8 cellular contexts compared by ENCODE assay signal in genomic region chr11:9003573-9004309, GRCh38. TPM values are rescaled to one million over a fixed set of nuclear protein-coding genes. Genes with fewer than 3 reads are reported as not detected.
DNase-seq lines count a peak whose midpoint lies in the region; ATAC-seq and TF ChIP-seq lines count a peak whose summit lies in the region.

Gene NRIP3 (minus strand): TSS chr11:9004001. CDS start chr11:9003935, 66 bp downstream.

- CTCF ChIA-PET in HEK293T (lab: Yijun Ruan, JAX) = interaction anchor here (0.6 to 2.5 kb wide), 2 partner anchors 10 to 12 kb away, joined by 3 to 14 read pairs; no protein-coding TSS in a partner anchor

- no peaks in the 10 kb centered on the region for H3K9me3 ChIP-seq in mucosa of descending colon

- H3K4me3 ChIP-seq in epithelial cell of esophagus (ENCODE audit: low read length) (peak within 1 kb of the TSS; percentile 35), mucosa of descending colon (no peak within 1 kb of the TSS)

- POLR2A ChIA-PET in HEK293T (lab: Yijun Ruan, JAX) = interaction anchor here (0.9 to 1.3 kb wide), 5 partner anchors 10 to 130 kb away, joined by 3 to 4 read pairs (median 3); no protein-coding TSS in a partner anchor

- H3K27ac Mint-ChIP-seq in CD14-positive monocyte = peak within 1 kb of the TSS in 6 of 7 donors; percentile 79 to 94 (median 86)

- no peaks in the 10 kb centered on the region for H3K36me3 ChIP-seq in mucosa of descending colon (ENCODE audit: low read depth)

- TF ChIP-seq CTCF in CD14-positive monocyte (IDR thresholded peaks at IDR 0.05) = no peak
- no peak for TF ChIP-seq CTCF in epithelial cell of esophagus (IDR thresholded peaks at IDR 0.05; ENCODE audit: insufficient read depth, low read depth, low read length, missing control alignments)
- TF ChIP-seq CTCF in mucosa of descending colon (IDR thresholded peaks at IDR 0.05) = no peak

- intact Hi-C loops in CD14-positive monocyte (cut with micrococcal nuclease) (loop anchor here in 1 of 2 donors (10.0 kb wide), 1 partner anchor 151 kb away; no protein-coding TSS in a partner anchor), mucosa of descending colon (cut with DNase I, micrococcal nuclease) (no loop called here)

- peak; percentile 93 for ATAC-seq in mucosa of descending colon

- H3K36me3 Mint-ChIP-seq in CD14-positive monocyte = peaks cover 3 to 13% of the 10 kb centered on the region in 2 donors

- peaks cover 26 to 38% (median 31%) of the 10 kb centered on the region in 3 donors for H3K27me3 Mint-ChIP-seq in CD14-positive monocyte (ENCODE audit: low read depth in 3 of 3)

- H3K4me3 Mint-ChIP-seq in CD14-positive monocyte = peak within 1 kb of the TSS; percentile 88 to 93

- H3K4me1 ChIP-seq in mucosa of descending colon (ENCODE audit: low read depth) = peaks cover 13% of the 10 kb centered on the region

- H3K9me3 Mint-ChIP-seq in CD14-positive monocyte = peaks cover 0 to 12% (median 6%) of the 10 kb centered on the region in 7 donors

- H3K4me1 Mint-ChIP-seq in CD14-positive monocyte = peaks cover 25% of the 10 kb centered on the region

- peak; percentile 86 for DNase-seq in CD14-positive monocyte (ENCODE audit: low spot score)
- peak; percentile 86 for DNase-seq in HEK293T (ENCODE audit: extremely low spot score)
- DNase-seq in NCI-H748 treated with DMSO at 0.1 percent for 48 hours (lab: John Stamatoyannopoulos, UW) = peak; percentile 14
- peak; percentile 67 for DNase-seq in activated T-cell treated with anti-CD3 and anti-CD28 coated beads for 4 hours
- peak; percentile 52 for DNase-seq in epithelial cell of esophagus (ENCODE audit: low read depth)
- DNase-seq in mucosa of descending colon = peak; percentile 77 to 83 (median 80)
- peak; percentile 57 to 63 for DNase-seq in stimulated activated CD8-positive, alpha-beta memory T cell treated with anti-CD3 and anti-CD28 coated beads, Interleukin-15, amount 100 ng/mL, for 48 hours (ENCODE audit: low read depth in 2 of 2)
- no peak for DNase-seq in NCI-H1048 (lab: John Stamatoyannopoulos, UW)

TF ChIP-seq in HEK293T, 16 proteins besides CTCF, POLR2A, EP300 and RAD21:
- TF ChIP-seq SUZ12 (IDR thresholded peaks at IDR 0.05) (no peak), HDGF (IDR thresholded peaks at IDR 0.05; ENCODE audit: borderline replicate concordance) (peak; percentile 53; the same call in 1 of the 2 replicates), L3MBTL2 (conservative IDR thresholded peaks at IDR 0.05) (peak; percentile 96)
TF ChIP-seq in HEK293T: peak in this region for 2.

RNA-seq across cellular contexts. Expression of gene NRIP3, which starts in this region (rescaled TPM):
- polyA plus RNA-seq in CD14-positive monocyte = 1 to 10 TPM in 1 of 2 donors, under 1 TPM in 1; 0.28 to 1.0 TPM
- 1 to 10 TPM in 1 of 3 donors, under 1 TPM in 2; 0.20 to 1.6 (median 0.63) TPM for total RNA-seq in mucosa of descending colon
